1 cellular context compared by ENCODE assay signal in the genomic region with DNA sequence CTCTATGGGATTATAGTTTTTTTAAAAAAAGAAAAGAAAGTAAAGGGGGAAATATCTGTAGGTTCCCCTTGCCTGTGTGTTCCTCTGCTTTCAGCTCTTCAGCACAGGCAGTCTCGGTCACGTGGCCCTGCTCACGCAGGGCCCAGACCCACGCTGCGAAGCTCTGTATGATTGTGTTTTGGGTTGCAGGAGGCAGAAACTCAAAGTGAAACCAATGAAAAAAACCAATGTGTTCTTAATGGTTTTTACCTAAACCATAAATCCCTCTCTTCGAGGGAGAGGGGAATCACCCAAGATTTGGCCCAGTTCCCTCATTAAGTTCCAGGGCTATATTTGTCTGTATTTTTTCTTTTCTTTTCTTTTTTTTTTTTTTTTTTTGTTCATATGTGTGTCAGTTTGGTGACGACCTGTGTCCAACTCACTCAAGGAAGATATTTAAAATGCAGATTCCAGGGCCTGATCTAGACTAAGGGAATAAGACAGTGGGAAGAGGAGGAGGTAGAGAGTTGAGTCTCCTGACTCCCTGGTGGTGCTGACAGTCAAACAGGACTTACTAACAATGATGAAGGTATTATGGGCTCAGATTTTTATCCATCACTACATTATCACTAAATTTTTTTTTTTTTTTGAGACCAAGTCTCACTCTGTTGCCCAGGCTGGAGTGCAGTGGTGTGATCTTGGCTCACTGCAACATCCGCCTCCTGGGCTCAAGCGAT.
TF ChIP-seq lines count a peak whose summit lies in the region.

No MANE protein-coding gene starts in this region.

TF ChIP-seq in GM12878, 131 proteins besides CTCF, POLR2A, EP300 and RAD21 (continued from another document):
- TF ChIP-seq, protein P1, sequence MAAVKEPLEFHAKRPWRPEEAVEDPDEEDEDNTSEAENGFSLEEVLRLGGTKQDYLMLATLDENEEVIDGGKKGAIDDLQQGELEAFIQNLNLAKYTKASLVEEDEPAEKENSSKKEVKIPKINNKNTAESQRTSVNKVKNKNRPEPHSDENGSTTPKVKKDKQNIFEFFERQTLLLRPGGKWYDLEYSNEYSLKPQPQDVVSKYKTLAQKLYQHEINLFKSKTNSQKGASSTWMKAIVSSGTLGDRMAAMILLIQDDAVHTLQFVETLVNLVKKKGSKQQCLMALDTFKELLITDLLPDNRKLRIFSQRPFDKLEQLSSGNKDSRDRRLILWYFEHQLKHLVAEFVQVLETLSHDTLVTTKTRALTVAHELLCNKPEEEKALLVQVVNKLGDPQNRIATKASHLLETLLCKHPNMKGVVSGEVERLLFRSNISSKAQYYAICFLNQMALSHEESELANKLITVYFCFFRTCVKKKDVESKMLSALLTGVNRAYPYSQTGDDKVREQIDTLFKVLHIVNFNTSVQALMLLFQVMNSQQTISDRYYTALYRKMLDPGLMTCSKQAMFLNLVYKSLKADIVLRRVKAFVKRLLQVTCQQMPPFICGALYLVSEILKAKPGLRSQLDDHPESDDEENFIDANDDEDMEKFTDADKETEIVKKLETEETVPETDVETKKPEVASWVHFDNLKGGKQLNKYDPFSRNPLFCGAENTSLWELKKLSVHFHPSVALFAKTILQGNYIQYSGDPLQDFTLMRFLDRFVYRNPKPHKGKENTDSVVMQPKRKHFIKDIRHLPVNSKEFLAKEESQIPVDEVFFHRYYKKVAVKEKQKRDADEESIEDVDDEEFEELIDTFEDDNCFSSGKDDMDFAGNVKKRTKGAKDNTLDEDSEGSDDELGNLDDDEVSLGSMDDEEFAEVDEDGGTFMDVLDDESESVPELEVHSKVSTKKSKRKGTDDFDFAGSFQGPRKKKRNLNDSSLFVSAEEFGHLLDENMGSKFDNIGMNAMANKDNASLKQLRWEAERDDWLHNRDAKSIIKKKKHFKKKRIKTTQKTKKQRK (IDR thresholded peaks at IDR 0.05; ENCODE audit: low read depth, low read length) = no peak
- TF ChIP-seq POLR2AphosphoS2 (IDR thresholded peaks at IDR 0.05; ENCODE audit: low read depth, low read length) (no peak), IKZF1 (conservative IDR thresholded peaks at IDR 0.05) (peak; percentile 85), SP1 (IDR thresholded peaks at IDR 0.05; ENCODE audit: low read depth, low read length) (peak; percentile 8), LARP7 (IDR thresholded peaks at IDR 0.05) (no peak), ZZZ3 (IDR thresholded peaks at IDR 0.05; ENCODE audit: control insufficient read depth, insufficient read length, low read depth) (no peak), RCOR1 (conservative IDR thresholded peaks at IDR 0.05; ENCODE audit: low read depth, low read length) (0 out of 2 replicates have a peak, but pooled peaks have one; percentile 65), DPF2 (IDR thresholded peaks at IDR 0.05) (peak; percentile 79), JUND (IDR thresholded peaks at IDR 0.05; ENCODE audit: low read depth, low read length) (peak; percentile 41; the same call in 1 of the 2 replicates), MXI1 (IDR thresholded peaks at IDR 0.05; ENCODE audit: low read depth, low read length) (peak; percentile 92)
- TF ChIP-seq, protein P2, sequence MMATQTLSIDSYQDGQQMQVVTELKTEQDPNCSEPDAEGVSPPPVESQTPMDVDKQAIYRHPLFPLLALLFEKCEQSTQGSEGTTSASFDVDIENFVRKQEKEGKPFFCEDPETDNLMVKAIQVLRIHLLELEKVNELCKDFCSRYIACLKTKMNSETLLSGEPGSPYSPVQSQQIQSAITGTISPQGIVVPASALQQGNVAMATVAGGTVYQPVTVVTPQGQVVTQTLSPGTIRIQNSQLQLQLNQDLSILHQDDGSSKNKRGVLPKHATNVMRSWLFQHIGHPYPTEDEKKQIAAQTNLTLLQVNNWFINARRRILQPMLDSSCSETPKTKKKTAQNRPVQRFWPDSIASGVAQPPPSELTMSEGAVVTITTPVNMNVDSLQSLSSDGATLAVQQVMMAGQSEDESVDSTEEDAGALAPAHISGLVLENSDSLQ (IDR thresholded peaks at IDR 0.05) = no peak
- TF ChIP-seq, protein P3, sequence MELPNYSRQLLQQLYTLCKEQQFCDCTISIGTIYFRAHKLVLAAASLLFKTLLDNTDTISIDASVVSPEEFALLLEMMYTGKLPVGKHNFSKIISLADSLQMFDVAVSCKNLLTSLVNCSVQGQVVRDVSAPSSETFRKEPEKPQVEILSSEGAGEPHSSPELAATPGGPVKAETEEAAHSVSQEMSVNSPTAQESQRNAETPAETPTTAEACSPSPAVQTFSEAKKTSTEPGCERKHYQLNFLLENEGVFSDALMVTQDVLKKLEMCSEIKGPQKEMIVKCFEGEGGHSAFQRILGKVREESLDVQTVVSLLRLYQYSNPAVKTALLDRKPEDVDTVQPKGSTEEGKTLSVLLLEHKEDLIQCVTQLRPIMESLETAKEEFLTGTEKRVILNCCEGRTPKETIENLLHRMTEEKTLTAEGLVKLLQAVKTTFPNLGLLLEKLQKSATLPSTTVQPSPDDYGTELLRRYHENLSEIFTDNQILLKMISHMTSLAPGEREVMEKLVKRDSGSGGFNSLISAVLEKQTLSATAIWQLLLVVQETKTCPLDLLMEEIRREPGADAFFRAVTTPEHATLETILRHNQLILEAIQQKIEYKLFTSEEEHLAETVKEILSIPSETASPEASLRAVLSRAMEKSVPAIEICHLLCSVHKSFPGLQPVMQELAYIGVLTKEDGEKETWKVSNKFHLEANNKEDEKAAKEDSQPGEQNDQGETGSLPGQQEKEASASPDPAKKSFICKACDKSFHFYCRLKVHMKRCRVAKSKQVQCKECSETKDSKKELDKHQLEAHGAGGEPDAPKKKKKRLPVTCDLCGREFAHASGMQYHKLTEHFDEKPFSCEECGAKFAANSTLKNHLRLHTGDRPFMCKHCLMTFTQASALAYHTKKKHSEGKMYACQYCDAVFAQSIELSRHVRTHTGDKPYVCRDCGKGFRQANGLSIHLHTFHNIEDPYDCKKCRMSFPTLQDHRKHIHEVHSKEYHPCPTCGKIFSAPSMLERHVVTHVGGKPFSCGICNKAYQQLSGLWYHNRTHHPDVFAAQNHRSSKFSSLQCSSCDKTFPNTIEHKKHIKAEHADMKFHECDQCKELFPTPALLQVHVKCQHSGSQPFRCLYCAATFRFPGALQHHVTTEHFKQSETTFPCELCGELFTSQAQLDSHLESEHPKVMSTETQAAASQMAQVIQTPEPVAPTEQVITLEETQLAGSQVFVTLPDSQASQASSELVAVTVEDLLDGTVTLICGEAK (IDR thresholded peaks at IDR 0.05; ENCODE audit: borderline replicate concordance) = no peak
TF ChIP-seq in GM12878: peak in this region for 54.
